In the genomic region with DNA sequence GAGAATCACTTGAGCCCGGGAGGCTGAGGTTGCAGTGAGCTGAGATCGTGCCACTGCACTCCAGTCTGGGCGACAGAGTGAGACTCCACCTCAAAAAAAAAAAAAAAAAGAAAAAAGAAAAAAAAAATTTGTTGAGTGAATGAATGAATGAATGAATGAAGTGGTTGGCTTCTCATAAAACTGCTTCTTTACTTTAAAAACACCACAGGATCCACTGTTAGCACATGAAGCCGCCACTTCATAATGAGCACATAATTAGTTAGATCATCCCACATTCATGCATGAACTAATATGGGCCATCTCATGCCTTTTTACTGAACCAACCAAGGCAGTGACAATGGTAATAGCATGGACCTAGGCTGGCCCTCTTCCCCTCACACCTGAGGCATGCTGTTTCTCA, we compare ENCODE assay signal across 23 cellular contexts.
DNase-seq lines count a peak whose midpoint lies in the region; ATAC-seq, FAIRE-seq and TF ChIP-seq lines count a peak whose summit lies in the region.
"Had no signal": no experiment of that assay in that cellular context is flagged by ENCODE, and none has a peak within 500 bp of the region (broad histone marks: within the 10 kb centered on the region; RNA-seq: fewer than 3 reads in every experiment).

No MANE protein-coding gene starts in this region.

- FAIRE-seq in GM12878 (lab: Jason Lieb, UNC) = no peak
- FAIRE-seq: A549, G401.6 had no signal

- H3K4me1 ChIP-seq in DND-41 (ENCODE audit: insufficient read depth, low read length) = peaks cover 60% of the 10 kb centered on the region
- no peaks in the 10 kb centered on the region for H3K4me1 ChIP-seq in GM12878 (ENCODE audit: control insufficient read depth, insufficient read depth, low read length)
- H3K4me1 ChIP-seq in trophoblast cell (ENCODE audit: control insufficient read depth in 1 of 2, insufficient read depth in 2 of 2, low read length in 2 of 2) = peaks cover 2 to 9% of the 10 kb centered on the region in 2 experiments
- no peaks in the 10 kb centered on the region for H3K4me1 ChIP-seq in effector memory CD4-positive, alpha-beta T cell (ENCODE audit: control insufficient read depth, insufficient read depth, low read length, poor library complexity, severe bottlenecking)
- H3K4me1 ChIP-seq: A549, BE2C had no signal

- peak overlapping the region; percentile 35; the same call in 1 of the 2 replicates for H3K27ac ChIP-seq in DND-41 (ENCODE audit: low read length)
- no peak overlapping the region for H3K27ac ChIP-seq in GM12878 (ENCODE audit: control insufficient read depth, insufficient read depth)
- H3K27ac ChIP-seq in trophoblast cell (ENCODE audit: low read depth, low read length) = no peak overlapping the region
- no peak overlapping the region for H3K27ac ChIP-seq in effector memory CD4-positive, alpha-beta T cell (ENCODE audit: insufficient read depth, low read length, poor library complexity, severe bottlenecking)
- H3K27ac ChIP-seq: A549; BLaER1 treated with 17β-estradiol and CSF1 and Interleukin-3, amounts not matched to agents 10 nM and 100 nM had no signal

- H3K27ac Mint-ChIP-seq in T-helper 17 cell = peak overlapping the region; percentile 54
- H3K27ac Mint-ChIP-seq: CD14-positive monocyte; CD4-positive, alpha-beta T cell; GM23338; H9 had no signal

- H3K4me3 ChIP-seq in DND-41 (ENCODE audit: low read depth in 1 of 2, low read length in 2 of 2) = no peak overlapping the region
- no peak overlapping the region for H3K4me3 ChIP-seq in GM12878
- H3K4me3 ChIP-seq in trophoblast cell (ENCODE audit: low read depth, low read length) = no peak overlapping the region
- no peak overlapping the region for H3K4me3 ChIP-seq in effector memory CD4-positive, alpha-beta T cell (ENCODE audit: insufficient read depth, low read depth, low read length, poor library complexity, severe bottlenecking)
- H3K4me3 ChIP-seq: A549; BLaER1 treated with 17β-estradiol and CSF1 and Interleukin-3, amounts not matched to agents 10 nM and 100 nM; GM23338 had no signal

- DNase-seq in DND-41 = no peak
- no peak for DNase-seq in T-helper 17 cell
- no peak for DNase-seq in GM12878 (ENCODE audit: low read depth, low spot score)
- no peak for DNase-seq in trophoblast cell
- no peak for DNase-seq in NCI-H510A (lab: John Stamatoyannopoulos, UW)
- no peak for DNase-seq in effector memory CD4-positive, alpha-beta T cell
- DNase-seq in midbrain (lab: John Stamatoyannopoulos, UW) = no peak
- DNase-seq: 8988T; ACHN; AML-193; BE2C; CD4-positive, alpha-beta T cell; CD8-positive, alpha-beta memory T cell; DMS53; DMS79 treated with DMSO at 0.1 percent for 48 hours; H9 had no signal

- H3K27me3 ChIP-seq in DND-41 (ENCODE audit: insufficient read depth, low read length, poor library complexity) (no peaks in the 10 kb centered on the region), GM12878 (replicated peaks in 1 of 2; ENCODE audit: control insufficient read depth in 2 of 2, insufficient read depth in 2 of 2, low read length in 1 of 2) (no peaks in the 10 kb centered on the region), trophoblast cell (ENCODE audit: insufficient read depth, low read length) (no peaks in the 10 kb centered on the region)
- H3K27me3 ChIP-seq in effector memory CD4-positive, alpha-beta T cell (replicated peaks; ENCODE audit: control insufficient read depth, insufficient read depth, low read length, poor library complexity, severe bottlenecking) = no peaks in the 10 kb centered on the region
- H3K27me3 ChIP-seq: BE2C; BLaER1 treated with 17β-estradiol and CSF1 and Interleukin-3, amounts not matched to agents 10 nM and 100 nM had no signal

- CTCF ChIA-PET in GM12878 (lab: Yijun Ruan, JAX) = no interaction called here

- no peak overlapping the region for H4K12ac ChIP-seq in trophoblast cell (ENCODE audit: low read depth, low read length)

- H3K4ac ChIP-seq in trophoblast cell (ENCODE audit: low read depth, low read length) = no peak overlapping the region

- H3K23ac ChIP-seq in trophoblast cell (ENCODE audit: low read length) = no peak overlapping the region

- H2BK12ac ChIP-seq in trophoblast cell (ENCODE audit: low read length) = no peak overlapping the region

- no peaks in the 10 kb centered on the region for H3K79me1 ChIP-seq in trophoblast cell (ENCODE audit: low read length)

- H3K9ac ChIP-seq in DND-41 (ENCODE audit: low read depth, low read length) (no peak overlapping the region), GM12878 (ENCODE audit: control insufficient read depth, insufficient read depth, low read length) (no peak overlapping the region), trophoblast cell (ENCODE audit: low read length) (no peak overlapping the region)
- H3K9ac ChIP-seq: BLaER1 treated with 17β-estradiol and CSF1 and Interleukin-3, amounts not matched to agents 10 nM and 100 nM had no signal

- in situ Hi-C loops in GM12878 (cut with MboI) = no loop called here

- H2AFZ ChIP-seq in DND-41 (ENCODE audit: low read depth, low read length) (no peak overlapping the region), GM12878 (ENCODE audit: control insufficient read depth, low read depth, low read length) (no peak overlapping the region), trophoblast cell (ENCODE audit: insufficient read depth, low read length, poor library complexity) (no peak overlapping the region)
- H2AFZ ChIP-seq: GM23338 had no signal

- no peak for TF ChIP-seq RAD21 in GM12878 (IDR thresholded peaks at IDR 0.05; ENCODE audit: insufficient read depth, low read depth, low read length)

- TF ChIP-seq CTCF in DND-41 (IDR thresholded peaks at IDR 0.05; ENCODE audit: borderline replicate concordance, extremely low read depth, low read length, poor library complexity, severe bottlenecking) (no peak), GM12878 (IDR thresholded peaks at IDR 0.05 in 2 of 3, conservative IDR thresholded peaks at IDR 0.05 in 1 of 3; ENCODE audit: control insufficient read depth in 2 of 3, extremely low read depth in 1 of 3, insufficient read depth in 1 of 3, low read depth in 3 of 3, low read length in 3 of 3) (no peak)

- H3K4me2 ChIP-seq in DND-41 (ENCODE audit: insufficient read depth, low read length) = no peak overlapping the region
- no peak overlapping the region for H3K4me2 ChIP-seq in GM12878 (ENCODE audit: control insufficient read depth, insufficient read depth)
- H3K4me2 ChIP-seq in trophoblast cell (ENCODE audit: low read length) = no peak overlapping the region
- H3K4me2 ChIP-seq: A549; BLaER1 treated with 17β-estradiol and CSF1 and Interleukin-3, amounts not matched to agents 10 nM and 100 nM; GM23338 had no signal

- ATAC-seq in DND-41 (ENCODE audit: insufficient read depth, low read depth) (no peak), T-helper 17 cell (no peak), GM12878 (no peak), GM18907 (IDR thresholded peaks at IDR 0.05; ENCODE audit: unreplicated experiment) (no peak)
- ATAC-seq: A549, GM23338, HCT116 had no signal

- H3K14ac ChIP-seq in trophoblast cell (ENCODE audit: low read length) = no peak overlapping the region

- H3K36me3 ChIP-seq in DND-41 (ENCODE audit: insufficient read depth, low read length) = no peaks in the 10 kb centered on the region
- no peaks in the 10 kb centered on the region for H3K36me3 ChIP-seq in GM12878 (ENCODE audit: control insufficient read depth in 2 of 2, insufficient read depth in 2 of 2, low read length in 1 of 2)
- no peaks in the 10 kb centered on the region for H3K36me3 ChIP-seq in trophoblast cell (ENCODE audit: control insufficient read depth in 1 of 2, insufficient read depth in 2 of 2, low read length in 2 of 2)
- no peaks in the 10 kb centered on the region for H3K36me3 ChIP-seq in effector memory CD4-positive, alpha-beta T cell (ENCODE audit: control insufficient read depth, insufficient read depth, low read length)
- H3K36me3 ChIP-seq: BE2C; BLaER1 treated with 17β-estradiol and CSF1 and Interleukin-3, amounts not matched to agents 10 nM and 100 nM had no signal

- no peak for TF ChIP-seq POLR2A in GM12878 (IDR thresholded peaks at IDR 0.05; ENCODE audit: low read depth, low read length)

- SMC1A ChIA-PET in GM12878 (lab: Charles Lee; ENCODE audit: uncharacterized antibody, unreplicated experiment) = no interaction called here

- no peaks in the 10 kb centered on the region for H3K36me3 Mint-ChIP-seq in T-helper 17 cell (ENCODE audit: low read depth)
- H3K36me3 Mint-ChIP-seq: CD14-positive monocyte; CD8-positive, alpha-beta memory T cell had no signal

- no peaks in the 10 kb centered on the region for H3K79me2 ChIP-seq in DND-41 (ENCODE audit: insufficient read depth, low read length)
- no peaks in the 10 kb centered on the region for H3K79me2 ChIP-seq in GM12878 (ENCODE audit: control insufficient read depth, insufficient read depth, low read length)
- no peaks in the 10 kb centered on the region for H3K79me2 ChIP-seq in trophoblast cell (ENCODE audit: control insufficient read depth, insufficient read depth, low read length, poor library complexity)

- H4K8ac ChIP-seq in trophoblast cell (ENCODE audit: low read depth, low read length) = no peak overlapping the region

- H2BK5ac ChIP-seq in trophoblast cell (ENCODE audit: low read depth, low read length, poor library complexity) = no peak overlapping the region

- RAD21 ChIA-PET in GM12878 (lab: Charles Lee; ENCODE audit: unreplicated experiment) = no interaction called here

- no peak overlapping the region for H2BK120ac ChIP-seq in trophoblast cell (ENCODE audit: insufficient read depth, low read length, poor library complexity)

- no peak overlapping the region for H2AK5ac ChIP-seq in trophoblast cell (ENCODE audit: low read length)

- no peak overlapping the region for H3K4me3 Mint-ChIP-seq in T-helper 17 cell
- H3K4me3 Mint-ChIP-seq: CD14-positive monocyte; CD4-positive, alpha-beta T cell; CD8-positive, alpha-beta memory T cell; GM23338; H9 had no signal

- H4K91ac ChIP-seq in trophoblast cell (ENCODE audit: low read depth, low read length) = peak overlapping the region; percentile 32

- WGBS in GM12878 (ENCODE audit: insufficient coverage, insufficient replicate concordance, low lambda C conversion rate, missing lambda C conversion rate) = 72% methylated on average over 4 of the region's 4 CpGs
- no CpG with 5 or more reads among the region's 4 CpGs for WGBS in trophoblast cell (ENCODE audit: extremely low coverage, insufficient coverage, insufficient read length)

- H3K4me1 Mint-ChIP-seq in T-helper 17 cell = peaks cover 9% of the 10 kb centered on the region
- H3K4me1 Mint-ChIP-seq: CD14-positive monocyte had no signal

- no peak overlapping the region for H3K18ac ChIP-seq in trophoblast cell (ENCODE audit: low read length)

- TF ChIP-seq EP300 in GM12878 (IDR thresholded peaks at IDR 0.05; ENCODE audit: borderline replicate concordance in 1 of 2, control insufficient read depth in 1 of 2, low read depth in 2 of 2, low read length in 2 of 2) = no peak

- no TSS peak for BruUV-seq in GM12878 (replicated peaks; lab: Mats Ljungman, UMichigan)

- POLR2A ChIA-PET in GM12878 (lab: Charles Lee) = no interaction called here

- peaks cover 25% of the 10 kb centered on the region for H3K27me3 Mint-ChIP-seq in T-helper 17 cell

- H3K9me3 ChIP-seq in DND-41 (ENCODE audit: insufficient read depth, low read length, severe bottlenecking) (no peaks in the 10 kb centered on the region), T-helper 17 cell (ENCODE audit: control insufficient read depth, low read length, poor library complexity, severe bottlenecking) (no peaks in the 10 kb centered on the region), GM12878 (replicated peaks; ENCODE audit: control insufficient read depth, insufficient read depth, low read length) (no peaks in the 10 kb centered on the region), trophoblast cell (ENCODE audit: insufficient read depth, low read depth, low read length) (no peaks in the 10 kb centered on the region)
- H3K9me3 ChIP-seq in effector memory CD4-positive, alpha-beta T cell (ENCODE audit: control insufficient read depth, low read length) = no peaks in the 10 kb centered on the region
- H3K9me3 ChIP-seq: A549, BE2C had no signal

- no peaks in the 10 kb centered on the region for H4K20me1 ChIP-seq in DND-41 (ENCODE audit: insufficient read depth, low read length)
- no peaks in the 10 kb centered on the region for H4K20me1 ChIP-seq in GM12878 (ENCODE audit: control insufficient read depth, insufficient read depth)
- H4K20me1 ChIP-seq: BLaER1 treated with 17β-estradiol and CSF1 and Interleukin-3, amounts not matched to agents 10 nM and 100 nM had no signal

- intact Hi-C loops in GM12878 (cut with micrococcal nuclease; ENCODE audit: unreplicated experiment) = no loop called here
